Comparison of ENCODE assay signal across 17 cellular contexts in genomic region chr12:92216092-92216491, GRCh38.
A peak's percentile ranks its signal among the peaks of the same experiment; 100 is the strongest.
DNase-seq lines count a peak whose midpoint lies in the region; TF ChIP-seq lines count a peak whose summit lies in the region.
"Had no signal": no experiment of that assay in that cellular context is flagged by ENCODE, and none has a peak within 500 bp of the region (broad histone marks: within the 10 kb centered on the region; RNA-seq: fewer than 3 reads in every experiment).

No MANE protein-coding gene starts in this region.

- intact Hi-C loops in dorsolateral prefrontal cortex (cut with DNase I) = no loop called here

- DNase-seq in brain pericyte (ENCODE audit: low read depth, low spot score) (peak; percentile 40), dermis microvascular lymphatic vessel endothelial cell (ENCODE audit: low read depth in 2 of 2) (peak; percentile 80 to 94), glomerular endothelial cell (ENCODE audit: extremely low read depth, low read depth, low spot score) (peak; percentile 68), pulmonary artery endothelial cell (ENCODE audit: low read depth, low spot score) (peak; percentile 61), kidney tubule cell (ENCODE audit: low spot score) (no peak), dorsolateral prefrontal cortex (no peak)
- no peak for DNase-seq in activated T-cell treated with anti-CD3 and anti-CD28 coated beads, Interleukin-2, amount 50 U/mL, for 48 hours
- DNase-seq: C1 segment of cervical spinal cord; Calu3; CD4-positive, alpha-beta memory T cell; COR-L47; DMS53; DMS79 treated with DMSO at 0.1 percent for 48 hours; GF-D8; GM23248; H7; HCEC 1CT had no signal

- no peak overlapping the region for H3K4me3 ChIP-seq in dorsolateral prefrontal cortex
- H3K4me3 ChIP-seq: GM23248 had no signal

- H3K27ac ChIP-seq in dorsolateral prefrontal cortex = no peak overlapping the region
- H3K27ac ChIP-seq: GM23248 had no signal

- no peaks in the 10 kb centered on the region for H3K27me3 ChIP-seq in dorsolateral prefrontal cortex

- no peak for TF ChIP-seq CTCF in dorsolateral prefrontal cortex (IDR thresholded peaks at IDR 0.05 in 54 of 56, conservative IDR thresholded peaks at IDR 0.05 in 2 of 56; ENCODE audit: low read depth in 1 of 56, partially characterized antibody in 56 of 56)

Comparison
In these comparisons a context has a peak if more than half of its experiments do, and no peak if none do; other contexts are left out.
1. DNase-seq: peak in brain pericyte (single experiment), dermis microvascular lymphatic vessel endothelial cell (2 of 2), glomerular endothelial cell (single experiment) and pulmonary artery endothelial cell (single experiment); none in kidney tubule cell (single experiment), dorsolateral prefrontal cortex (0 of 10) and activated T-cell treated with anti-CD3 and anti-CD28 coated beads, Interleukin-2, amount 50 U/mL, for 48 hours (0 of 2).